ENCODE assay signal across 21 cellular contexts in the genomic region with DNA sequence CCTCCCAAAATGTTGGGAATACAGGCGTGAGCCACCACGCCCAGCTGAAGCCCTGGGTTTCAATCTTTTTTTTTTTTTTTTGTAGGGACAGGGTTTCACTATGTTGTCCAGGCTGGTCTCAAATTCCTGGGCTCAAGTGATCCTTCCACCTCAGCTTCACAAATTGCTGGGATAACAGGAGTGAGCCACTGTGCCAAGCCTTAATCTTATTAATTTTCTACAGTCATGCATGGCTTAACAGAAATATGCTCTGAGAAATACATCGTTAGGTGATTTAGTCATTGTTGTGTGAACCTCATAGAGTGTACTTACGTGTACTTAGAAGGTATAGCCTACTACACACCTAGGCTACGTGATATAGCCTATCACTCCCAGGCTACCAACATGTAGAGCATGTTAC. TPM values are rescaled to one million over a fixed set of nuclear protein-coding genes. Genes with fewer than 3 reads are reported as not detected.
DNase-seq lines count a peak whose midpoint lies in the region; ATAC-seq, FAIRE-seq and TF ChIP-seq lines count a peak whose summit lies in the region.
"Had no signal": no experiment of that assay in that cellular context is flagged by ENCODE, and none has a peak within 500 bp of the region (broad histone marks: within the 10 kb centered on the region; RNA-seq: fewer than 3 reads in every experiment).

No MANE protein-coding gene starts in this region.

- DNase-seq in Caki2 (ENCODE audit: low read depth): peak; percentile 21
- no peak for DNase-seq in GM12892 (ENCODE audit: insufficient read length)
- DNase-seq in kidney tubule cell (ENCODE audit: low spot score): peak; percentile 74
- DNase-seq in activated effector memory CD4-positive, alpha-beta T cell treated with anti-CD3 and anti-CD28 coated beads, Interleukin-2, amount 50 U/mL, for 16 hours: no peak
- DNase-seq in DMS 273 treated with DMSO at 0.1 percent for 48 hours (lab: John Stamatoyannopoulos, UW): no peak
- no peak for DNase-seq in putamen (ENCODE audit: low spot score)
- DNase-seq in AML-193 (lab: John Stamatoyannopoulos, UW): no peak
- DNase-seq: BE2C; Calu3; CD4-positive, alpha-beta T cell; CD8-positive, alpha-beta memory T cell; DMS79; EL; GDM1; GOT3; HFFc6 had no signal

- ATAC-seq in esophagus mucosa: peak; percentile 89
- ATAC-seq: GM12878 had no signal

- in situ Hi-C loops in Caki2 (cut with HindIII; ENCODE audit: low pct_unique_long_range_greater_than_20kb, low sequenced_read_pairs): no loop called here

- no peak for TF ChIP-seq POLR2A in GM12892 (IDR thresholded peaks at IDR 0.05; ENCODE audit: low read depth, low read length)

- FAIRE-seq in GM12892 (lab: Jason Lieb, UNC): peak; percentile 66
- FAIRE-seq: A204.1, GM12878, H54 had no signal

RNA-seq across cellular contexts. Expression of a gene that starts 31.0 kb away (rescaled TPM):
- 14.3 and 21.2 TPM in 2 replicates for total RNA-seq in Caki2 (2014; rRNA removed; shearing (Covaris generic); ENCODE audit: low replicate concordance)
- 69.5 TPM for polyA plus RNA-seq in GM12892 (2012; ENCODE audit: missing spikeins)
- 28.3 TPM for total RNA-seq in esophagus mucosa
- total RNA-seq: CD4-positive, alpha-beta T cell had no signal
- polyA plus RNA-seq: CD14-positive monocyte had no signal

Comparison
In these comparisons a context has a peak if more than half of its experiments do, and no peak if none do; other contexts are left out.
1. DNase-seq: peak in Caki2 (single experiment) and kidney tubule cell (single experiment); none in GM12892 (single experiment), activated effector memory CD4-positive, alpha-beta T cell treated with anti-CD3 and anti-CD28 coated beads, Interleukin-2, amount 50 U/mL, for 16 hours (single experiment), DMS 273 treated with DMSO at 0.1 percent for 48 hours (single experiment), putamen (single experiment) and AML-193 (0 of 2).